Comparison of ENCODE assay signal across 11 cellular contexts in the genomic region with DNA sequence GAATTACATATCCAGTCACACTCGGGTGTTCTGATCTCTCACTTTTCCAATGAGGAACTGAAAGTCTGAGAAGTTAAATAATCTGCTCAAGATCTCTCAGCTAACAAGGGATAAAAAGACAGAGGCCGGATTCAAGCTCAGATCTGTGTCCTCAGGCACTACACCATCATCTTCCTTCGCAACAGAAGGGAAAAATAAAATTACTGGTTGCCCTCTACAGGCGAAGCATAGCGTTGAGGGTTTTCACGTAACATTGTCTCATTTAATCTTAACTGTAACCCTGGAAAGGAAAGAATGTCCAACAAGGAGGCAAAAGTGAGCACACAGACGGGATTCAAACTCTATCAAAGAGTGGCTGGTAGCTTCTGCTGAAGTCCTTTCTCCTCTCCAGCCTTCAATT.
DNase-seq lines count a peak whose midpoint lies in the region; ATAC-seq and TF ChIP-seq lines count a peak whose summit lies in the region.
"Had no signal": no experiment of that assay in that cellular context is flagged by ENCODE, and none has a peak within 500 bp of the region (broad histone marks: within the 10 kb centered on the region; RNA-seq: fewer than 3 reads in every experiment).

No MANE protein-coding gene starts in this region.

- H3K4me3 Mint-ChIP-seq in neural crest cell: no peak overlapping the region
- H3K4me3 Mint-ChIP-seq in activated CD4-positive, alpha-beta memory T cell treated with anti-CD3 and anti-CD28 coated beads for 36 hours: no peak overlapping the region
- H3K4me3 Mint-ChIP-seq: activated naive CD8-positive, alpha-beta T cell treated with anti-CD3 and anti-CD28 coated beads, Interleukin-2, amount 10 ng/mL, durations not matched to agents 7 days and 5 days had no signal

- H3K79me2 ChIP-seq in mammary epithelial cell (ENCODE audit: insufficient read depth, low read length): no peaks in the 10 kb centered on the region

- H2AFZ ChIP-seq in mammary epithelial cell (ENCODE audit: low read depth, low read length): peak overlapping the region; percentile 53

- no peak for ATAC-seq in GM18505 (IDR thresholded peaks at IDR 0.05; ENCODE audit: unreplicated experiment)

- H3K4me1 ChIP-seq in mammary epithelial cell (ENCODE audit: insufficient read depth, low read length) (peaks cover 6% of the 10 kb centered on the region), SJCRH30 (no peaks in the 10 kb centered on the region)
- H3K4me1 ChIP-seq: SJSA1, uterus had no signal

- no peaks in the 10 kb centered on the region for H3K36me3 ChIP-seq in GM06990 (ENCODE audit: control insufficient read depth, insufficient read depth, low read length)
- no peaks in the 10 kb centered on the region for H3K36me3 ChIP-seq in mammary epithelial cell (ENCODE audit: insufficient read depth, low read length)
- no peaks in the 10 kb centered on the region for H3K36me3 ChIP-seq in SJCRH30
- H3K36me3 ChIP-seq: SJSA1, uterus had no signal

- TF ChIP-seq POLR2A in NB4 (IDR thresholded peaks at IDR 0.05; ENCODE audit: extremely low read depth, insufficient read length) (no peak), GM18505 (IDR thresholded peaks at IDR 0.05; ENCODE audit: borderline replicate concordance, extremely low read depth, insufficient read depth, insufficient read length) (no peak)

- dilution Hi-C loops in mammary epithelial cell (cut with HindIII; ENCODE audit: low sequenced_read_pairs): no loop called here

- H3K27me3 Mint-ChIP-seq in neural crest cell (ENCODE audit: low read depth): peaks cover 4% of the 10 kb centered on the region
- H3K27me3 Mint-ChIP-seq in activated CD4-positive, alpha-beta memory T cell treated with anti-CD3 and anti-CD28 coated beads for 36 hours: peaks cover 8% of the 10 kb centered on the region

- H3K27ac Mint-ChIP-seq in neural crest cell (ENCODE audit: unreplicated experiment): no peak overlapping the region
- no peak overlapping the region for H3K27ac Mint-ChIP-seq in activated CD4-positive, alpha-beta memory T cell treated with anti-CD3 and anti-CD28 coated beads for 36 hours
- H3K27ac Mint-ChIP-seq: activated naive CD8-positive, alpha-beta T cell treated with anti-CD3 and anti-CD28 coated beads, Interleukin-2, amount 10 ng/mL, durations not matched to agents 7 days and 5 days had no signal

- POLR2A ChIA-PET in activated CD4-positive, alpha-beta memory T cell treated with anti-CD3 and anti-CD28 coated beads for 36 hours (lab: Charles Lee): no interaction called here

- H3K9me3 Mint-ChIP-seq in neural crest cell: no peaks in the 10 kb centered on the region
- no peaks in the 10 kb centered on the region for H3K9me3 Mint-ChIP-seq in activated CD4-positive, alpha-beta memory T cell treated with anti-CD3 and anti-CD28 coated beads for 36 hours
- H3K9me3 Mint-ChIP-seq: activated naive CD8-positive, alpha-beta T cell treated with anti-CD3 and anti-CD28 coated beads, Interleukin-2, amount 10 ng/mL, durations not matched to agents 7 days and 5 days had no signal

- in situ Hi-C loops in mammary epithelial cell (cut with MboI; ENCODE audit: low sequenced_read_pairs in 2 of 2): no loop called here

- no peaks in the 10 kb centered on the region for H3K9me3 ChIP-seq in mammary epithelial cell (replicated peaks; ENCODE audit: insufficient read depth, low read length)
- H3K9me3 ChIP-seq in SJCRH30 (replicated peaks): no peaks in the 10 kb centered on the region
- H3K9me3 ChIP-seq: SJSA1, uterus had no signal

- H3K27ac ChIP-seq in mammary epithelial cell (ENCODE audit: insufficient read depth, low read depth, low read length): no peak overlapping the region
- no peak overlapping the region for H3K27ac ChIP-seq in SJCRH30
- H3K27ac ChIP-seq: SJSA1, uterus had no signal

- H3K36me3 Mint-ChIP-seq in neural crest cell (ENCODE audit: low read depth): no peaks in the 10 kb centered on the region
- no peaks in the 10 kb centered on the region for H3K36me3 Mint-ChIP-seq in activated CD4-positive, alpha-beta memory T cell treated with anti-CD3 and anti-CD28 coated beads for 36 hours
- H3K36me3 Mint-ChIP-seq: activated naive CD8-positive, alpha-beta T cell treated with anti-CD3 and anti-CD28 coated beads, Interleukin-2, amount 10 ng/mL, durations not matched to agents 7 days and 5 days had no signal

- no peaks in the 10 kb centered on the region for H4K20me1 ChIP-seq in mammary epithelial cell (ENCODE audit: insufficient read depth, low read length)

- no peak for DNase-seq in GM06990 (ENCODE audit: extremely low read depth, insufficient read length)
- peak; percentile 16 for DNase-seq in NB4 (ENCODE audit: low read depth)
- DNase-seq in mammary epithelial cell: peak; percentile 12
- DNase-seq in neural crest cell (ENCODE audit: low read depth, low spot score): no peak
- DNase-seq in SJCRH30: no peak
- DNase-seq in activated CD4-positive, alpha-beta memory T cell treated with anti-CD3 and anti-CD28 coated beads for 36 hours: no peak
- DNase-seq in islet precursor cell: no peak
- DNase-seq: activated naive CD8-positive, alpha-beta T cell treated with anti-CD3 and anti-CD28 coated beads, Interleukin-2, amount 10 ng/mL, durations not matched to agents 7 days and 5 days; uterus had no signal

- BruUV-seq in mammary epithelial cell (replicated peaks; lab: Mats Ljungman, UMichigan): no TSS peak

- intact Hi-C loops in mammary epithelial cell (cut with micrococcal nuclease): loop anchor here (1.0 kb wide), 1 partner anchor 350 kb away; no protein-coding TSS in a partner anchor
- intact Hi-C loops in activated CD4-positive, alpha-beta memory T cell treated with anti-CD3 and anti-CD28 coated beads for 36 hours (cut with micrococcal nuclease): no loop called here

- H3K9ac ChIP-seq in mammary epithelial cell (ENCODE audit: insufficient read depth, low read length): no peak overlapping the region

- CTCF ChIA-PET in mammary epithelial cell (lab: Charles Lee; ENCODE audit: low non-redundant PET): no interaction called here
- CTCF ChIA-PET in activated CD4-positive, alpha-beta memory T cell treated with anti-CD3 and anti-CD28 coated beads for 36 hours (lab: Charles Lee): no interaction called here

- H3K4me2 ChIP-seq in mammary epithelial cell (ENCODE audit: insufficient read depth, low read depth, low read length): peak overlapping the region; percentile 27

- no peak overlapping the region for H3K4me3 ChIP-seq in GM06990 (replicated peaks; ENCODE audit: low read depth, low read length)
- H3K4me3 ChIP-seq in NB4 (ENCODE audit: low read depth, low read length): no peak overlapping the region
- H3K4me3 ChIP-seq in mammary epithelial cell (replicated peaks in 1 of 3; ENCODE audit: insufficient read depth in 1 of 3, low read depth in 2 of 3, low read length in 3 of 3): no peak overlapping the region
- no peak overlapping the region for H3K4me3 ChIP-seq in SJCRH30
- H3K4me3 ChIP-seq: SJSA1, uterus had no signal

- no peaks in the 10 kb centered on the region for H3K4me1 Mint-ChIP-seq in neural crest cell
- no peaks in the 10 kb centered on the region for H3K4me1 Mint-ChIP-seq in activated CD4-positive, alpha-beta memory T cell treated with anti-CD3 and anti-CD28 coated beads for 36 hours (ENCODE audit: low read depth)
- H3K4me1 Mint-ChIP-seq: activated naive CD8-positive, alpha-beta T cell treated with anti-CD3 and anti-CD28 coated beads, Interleukin-2, amount 10 ng/mL, durations not matched to agents 7 days and 5 days had no signal

- TF ChIP-seq CTCF in GM06990 (IDR thresholded peaks at IDR 0.05; ENCODE audit: insufficient read depth, low read length, poor library complexity, severe bottlenecking) (peak; percentile 39), NB4 (IDR thresholded peaks at IDR 0.05; ENCODE audit: low read depth, low read length) (peak; percentile 16), mammary epithelial cell (conservative IDR thresholded peaks at IDR 0.05 in 1 of 2, IDR thresholded peaks at IDR 0.05 in 1 of 2; ENCODE audit: extremely low read depth in 1 of 2, insufficient read depth in 1 of 2, low read depth in 1 of 2, low read length in 2 of 2) (peak; percentile 51 to 53), neural crest cell (conservative IDR thresholded peaks at IDR 0.05) (peak; percentile 55)

- H3K27me3 ChIP-seq in GM06990 (replicated peaks; ENCODE audit: control insufficient read depth, insufficient read depth, low read length): no peaks in the 10 kb centered on the region
- H3K27me3 ChIP-seq in mammary epithelial cell (ENCODE audit: insufficient read depth, low read length): no peaks in the 10 kb centered on the region
- no peaks in the 10 kb centered on the region; the same call in 1 of the 2 replicates for H3K27me3 ChIP-seq in SJCRH30
- H3K27me3 ChIP-seq: uterus had no signal

- 18% methylated on average over 7 of the region's 7 CpGs for WGBS in mammary epithelial cell (ENCODE audit: low coverage, missing lambda C conversion rate)

Comparison
In these comparisons a context has a peak if more than half of its experiments do, and no peak if none do; other contexts are left out.
1. DNase-seq: peak in NB4 (single experiment) and mammary epithelial cell (single experiment); none in GM06990 (single experiment), neural crest cell (single experiment), SJCRH30 (0 of 2), activated CD4-positive, alpha-beta memory T cell treated with anti-CD3 and anti-CD28 coated beads for 36 hours (single experiment) and islet precursor cell (single experiment).
2. Peak in every context shown above with its lines, with median percentiles within 50 percentile points of each other: CTCF ChIP-seq.